In the genomic region with DNA sequence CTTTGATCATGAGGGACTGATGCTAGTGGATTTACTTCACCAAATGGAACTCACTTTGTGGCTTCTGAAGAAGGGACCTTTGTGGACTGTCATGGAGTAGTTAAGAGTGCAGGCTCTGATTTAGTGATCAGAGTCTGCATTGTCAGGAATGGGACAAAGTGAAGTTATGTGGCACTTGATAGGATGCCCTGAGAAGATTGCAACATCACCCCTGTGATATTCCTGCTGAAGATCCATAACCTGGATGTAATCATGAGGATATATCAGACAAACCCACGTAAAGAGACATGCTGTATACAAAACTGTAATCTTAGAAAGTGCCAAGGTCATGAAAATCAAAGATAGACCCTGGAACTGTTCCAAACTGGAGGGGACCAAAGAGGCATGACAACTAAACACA, we compare ENCODE assay signal across 10 cellular contexts. TPM values are rescaled to one million over a fixed set of nuclear protein-coding genes. Genes with fewer than 3 reads are reported as not detected.
DNase-seq lines count a peak whose midpoint lies in the region; ATAC-seq, FAIRE-seq and TF ChIP-seq lines count a peak whose summit lies in the region.
"Had no signal": no experiment of that assay in that cellular context is flagged by ENCODE, and none has a peak within 500 bp of the region (broad histone marks: within the 10 kb centered on the region; RNA-seq: fewer than 3 reads in every experiment).

No MANE protein-coding gene starts in this region.

- peak overlapping the region; percentile 96 for H3K4me3 Mint-ChIP-seq in activated CD8-positive, alpha-beta memory T cell treated with anti-CD3 and anti-CD28 coated beads, Interleukin-2, amount 10 ng/mL, durations not matched to agents 7 days and 5 days
- no peak overlapping the region for H3K4me3 Mint-ChIP-seq in dendritic cell treated with granulocyte-macrophage colony-stimulating factor and Interleukin-4, amounts not matched to agents 40 ng/mL and 50 ng/mL, for 4 days

- peaks cover 27% of the 10 kb centered on the region for H3K79me2 ChIP-seq in OCI-LY3 (ENCODE audit: low read length)

- CTCF ChIA-PET in activated CD8-positive, alpha-beta memory T cell treated with anti-CD3 and anti-CD28 coated beads, Interleukin-2, amount 10 ng/mL, durations not matched to agents 7 days and 5 days (lab: Charles Lee): interaction anchor here (0.8 to 5.1 kb wide), 2 partner anchors 11 to 129 kb away, joined by 3 to 42 read pairs; no protein-coding TSS in a partner anchor

- TF ChIP-seq CTCF in OCI-LY3 (IDR thresholded peaks at IDR 0.05; ENCODE audit: low read depth, low read length) (no peak), gastrocnemius medialis (IDR thresholded peaks at IDR 0.05 in 4 of 5, conservative IDR thresholded peaks at IDR 0.05 in 1 of 5) (no peak), right atrium auricular region (IDR thresholded peaks at IDR 0.05) (no peak)

- FAIRE-seq in frontal cortex (lab: Jason Lieb, UNC): no peak
- FAIRE-seq: GM18507 had no signal

- peaks cover 16% of the 10 kb centered on the region for H3K4me1 ChIP-seq in OCI-LY3 (ENCODE audit: low read length)
- H3K4me1 ChIP-seq in gastrocnemius medialis: peaks cover 24 to 25% of the 10 kb centered on the region in 2 donors
- peaks cover 0 to 27% of the 10 kb centered on the region in 2 donors for H3K4me1 ChIP-seq in right atrium auricular region

- peaks cover 48% of the 10 kb centered on the region for H3K4me1 Mint-ChIP-seq in activated CD8-positive, alpha-beta memory T cell treated with anti-CD3 and anti-CD28 coated beads, Interleukin-2, amount 10 ng/mL, durations not matched to agents 7 days and 5 days
- H3K4me1 Mint-ChIP-seq in dendritic cell treated with granulocyte-macrophage colony-stimulating factor and Interleukin-4, amounts not matched to agents 40 ng/mL and 50 ng/mL, for 4 days (ENCODE audit: low read depth): peaks cover 31% of the 10 kb centered on the region

- no peaks in the 10 kb centered on the region for H4K20me1 ChIP-seq in OCI-LY3 (ENCODE audit: insufficient read depth, low read length)

- intact Hi-C loops in dendritic cell treated with granulocyte-macrophage colony-stimulating factor and Interleukin-4, amounts not matched to agents 40 ng/mL and 50 ng/mL, for 4 days (cut with micrococcal nuclease): loop anchor here (2.0 kb wide), 1 partner anchor 159 kb away; no protein-coding TSS in a partner anchor
- intact Hi-C loops in gastrocnemius medialis (cut with DNase I; ENCODE audit: low total_unique reads): no loop called here

- in situ Hi-C loops in gastrocnemius medialis (cut with MboI; ENCODE audit: low sequenced_read_pairs in 4 of 4): no loop called here

- H3K9me3 ChIP-seq in OCI-LY3 (ENCODE audit: insufficient read depth, low read length) (no peaks in the 10 kb centered on the region), gastrocnemius medialis (no peaks in the 10 kb centered on the region), right atrium auricular region (no peaks in the 10 kb centered on the region)

- no peak for ATAC-seq in activated CD8-positive, alpha-beta memory T cell treated with anti-CD3 and anti-CD28 coated beads, Interleukin-2, amount 10 ng/mL, durations not matched to agents 7 days and 5 days
- no peak for ATAC-seq in gastrocnemius medialis

- no peak overlapping the region for H3K4me3 ChIP-seq in OCI-LY3 (ENCODE audit: low read length)
- H3K4me3 ChIP-seq in gastrocnemius medialis: no peak overlapping the region
- no peak overlapping the region for H3K4me3 ChIP-seq in right atrium auricular region

- H3K27me3 ChIP-seq in OCI-LY3 (ENCODE audit: low read depth, low read length) (no peaks in the 10 kb centered on the region), gastrocnemius medialis (no peaks in the 10 kb centered on the region), right atrium auricular region (no peaks in the 10 kb centered on the region)

- peaks cover 12% of the 10 kb centered on the region for H3K36me3 ChIP-seq in OCI-LY3 (replicated peaks; ENCODE audit: low read depth, low read length)
- H3K36me3 ChIP-seq in gastrocnemius medialis: peaks cover 0 to 20% of the 10 kb centered on the region in 2 donors
- H3K36me3 ChIP-seq in right atrium auricular region: peaks cover 18% of the 10 kb centered on the region

- peak overlapping the region; percentile 71; the same call in 1 of the 2 replicates for H3K4me2 ChIP-seq in OCI-LY3 (ENCODE audit: low read length)

- H3K9me3 Mint-ChIP-seq in activated CD8-positive, alpha-beta memory T cell treated with anti-CD3 and anti-CD28 coated beads, Interleukin-2, amount 10 ng/mL, durations not matched to agents 7 days and 5 days (ENCODE audit: low read depth): no peaks in the 10 kb centered on the region
- H3K9me3 Mint-ChIP-seq in dendritic cell treated with granulocyte-macrophage colony-stimulating factor and Interleukin-4, amounts not matched to agents 40 ng/mL and 50 ng/mL, for 4 days: no peaks in the 10 kb centered on the region

- no peak overlapping the region for H3K9ac ChIP-seq in OCI-LY3 (ENCODE audit: low read length)

- TF ChIP-seq POLR2A in gastrocnemius medialis (IDR thresholded peaks at IDR 0.05): no peak

- no peak overlapping the region for H3K27ac ChIP-seq in OCI-LY3 (ENCODE audit: low read length)
- peak overlapping the region in 3 of 4 donors; percentile 89 to 96 (median 89) for H3K27ac ChIP-seq in gastrocnemius medialis
- no peak overlapping the region for H3K27ac ChIP-seq in right atrium auricular region

- no peak overlapping the region for H2AFZ ChIP-seq in OCI-LY3 (ENCODE audit: low read depth, low read length)

- H3K27ac Mint-ChIP-seq in activated CD8-positive, alpha-beta memory T cell treated with anti-CD3 and anti-CD28 coated beads, Interleukin-2, amount 10 ng/mL, durations not matched to agents 7 days and 5 days: no peak overlapping the region
- peak overlapping the region; percentile 55 for H3K27ac Mint-ChIP-seq in dendritic cell treated with granulocyte-macrophage colony-stimulating factor and Interleukin-4, amounts not matched to agents 40 ng/mL and 50 ng/mL, for 4 days

- DNase-seq in activated CD8-positive, alpha-beta memory T cell treated with anti-CD3 and anti-CD28 coated beads, Interleukin-2, amount 10 ng/mL, durations not matched to agents 7 days and 5 days: no peak
- DNase-seq in activated CD8-positive, alpha-beta memory T cell treated with anti-CD3 and anti-CD28 coated beads, Interleukin-2, amount 50 U/mL, for 48 hours: no peak
- DNase-seq in gastrocnemius medialis (no peak), putamen (ENCODE audit: low spot score) (no peak), right atrium auricular region (ENCODE audit: low spot score) (no peak), frontal cortex (ENCODE audit: low spot score in 2 of 2) (no peak)
- DNase-seq: NCI-H2227 treated with DMSO at 0.1 percent for 48 hours had no signal

- no peaks in the 10 kb centered on the region for H3K27me3 Mint-ChIP-seq in activated CD8-positive, alpha-beta memory T cell treated with anti-CD3 and anti-CD28 coated beads, Interleukin-2, amount 10 ng/mL, durations not matched to agents 7 days and 5 days
- H3K27me3 Mint-ChIP-seq in dendritic cell treated with granulocyte-macrophage colony-stimulating factor and Interleukin-4, amounts not matched to agents 40 ng/mL and 50 ng/mL, for 4 days: no peaks in the 10 kb centered on the region

- H3K36me3 Mint-ChIP-seq in activated CD8-positive, alpha-beta memory T cell treated with anti-CD3 and anti-CD28 coated beads, Interleukin-2, amount 10 ng/mL, durations not matched to agents 7 days and 5 days: peaks cover 12% of the 10 kb centered on the region
- H3K36me3 Mint-ChIP-seq in dendritic cell treated with granulocyte-macrophage colony-stimulating factor and Interleukin-4, amounts not matched to agents 40 ng/mL and 50 ng/mL, for 4 days (ENCODE audit: low read depth): peaks cover 26% of the 10 kb centered on the region

RNA-seq across cellular contexts. Expression of gene TFIP11, which starts 1.6 kb away (rescaled TPM):
- 10 to 100 TPM; 58.0 to 64.8 TPM for total RNA-seq in activated CD8-positive, alpha-beta memory T cell treated with anti-CD3 and anti-CD28 coated beads, Interleukin-2, amount 10 ng/mL, durations not matched to agents 7 days and 5 days
- total RNA-seq in gastrocnemius medialis (10 to 100 TPM; 33.1 to 65.7 (median 49.2) TPM), right atrium auricular region (10 to 100 TPM; 15.4 TPM), frontal cortex (45.7 TPM)

RNA-seq across cellular contexts. Expression of gene SRRD, which starts 30.2 kb away (rescaled TPM):
- total RNA-seq in activated CD8-positive, alpha-beta memory T cell treated with anti-CD3 and anti-CD28 coated beads, Interleukin-2, amount 10 ng/mL, durations not matched to agents 7 days and 5 days: 10 to 100 TPM; 17.5 to 22.6 TPM
- 10 to 100 TPM; 24.0 to 53.1 (median 27.4) TPM for total RNA-seq in gastrocnemius medialis
- 10 to 100 TPM; 20.4 to 25.0 TPM for total RNA-seq in right atrium auricular region
- 13.5 TPM for total RNA-seq in frontal cortex

RNA-seq across cellular contexts. Expression of gene HPS4, which starts 30.3 kb away (rescaled TPM):
- total RNA-seq in activated CD8-positive, alpha-beta memory T cell treated with anti-CD3 and anti-CD28 coated beads, Interleukin-2, amount 10 ng/mL, durations not matched to agents 7 days and 5 days: 10 to 100 TPM; 39.3 to 41.2 TPM
- total RNA-seq in gastrocnemius medialis (10 to 100 TPM in 3 of 4 donors, 1 to 10 TPM in 1; 7.0 to 13.9 (median 10.5) TPM), right atrium auricular region (10 to 100 TPM in 1 of 2 donors, 1 to 10 TPM in 1; 6.8 to 10.8 TPM), frontal cortex (28.1 TPM)

Comparison
In these comparisons a context has a peak if more than half of its experiments do, and no peak if none do; other contexts are left out.
1. H3K27ac ChIP-seq: peak in gastrocnemius medialis (3 of 4); none in OCI-LY3 (single experiment) and right atrium auricular region (0 of 2).